In the genomic region with DNA sequence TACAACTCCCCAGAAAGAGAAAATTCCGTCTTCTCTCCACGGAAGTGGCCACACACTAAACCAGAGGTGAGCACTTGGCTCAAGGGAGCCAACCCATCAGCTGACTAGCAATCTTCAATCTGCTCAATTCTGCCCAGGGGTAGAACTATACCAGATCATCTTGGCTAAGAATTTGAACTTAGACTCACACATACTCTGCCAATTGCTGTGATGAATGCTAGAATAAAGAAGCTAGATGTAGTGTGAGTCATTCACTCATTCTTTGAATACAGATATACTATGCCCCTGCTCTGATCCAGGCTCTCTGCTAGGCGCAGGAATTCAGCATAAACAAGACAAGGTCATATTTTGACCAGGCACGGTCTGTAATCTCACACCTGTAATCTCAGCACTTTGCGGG, we compare ENCODE assay signal across 15 cellular contexts. TPM values are rescaled to one million over a fixed set of nuclear protein-coding genes. Genes with fewer than 3 reads are reported as not detected.
DNase-seq lines count a peak whose midpoint lies in the region; FAIRE-seq and TF ChIP-seq lines count a peak whose summit lies in the region.
"Had no signal": no experiment of that assay in that cellular context is flagged by ENCODE, and none has a peak within 500 bp of the region (broad histone marks: within the 10 kb centered on the region; RNA-seq: fewer than 3 reads in every experiment).

No MANE protein-coding gene starts in this region.

- H3K9ac ChIP-seq in astrocyte (ENCODE audit: low read length), result no peak overlapping the region

- CTCF ChIA-PET in activated CD4-positive, alpha-beta memory T cell treated with anti-CD3 and anti-CD28 coated beads for 36 hours (lab: Charles Lee), result no interaction called here
- CTCF ChIA-PET in activated CD4-positive, alpha-beta memory T cell treated with anti-CD3 and anti-CD28 coated beads, Interleukin-2, amount 10 ng/mL, durations not matched to agents 7 days and 5 days (lab: Charles Lee), result no interaction called here

- no peaks in the 10 kb centered on the region for H3K9me3 ChIP-seq in astrocyte (ENCODE audit: insufficient read depth, low read depth, low read length)
- H3K9me3 ChIP-seq: mucosa of descending colon, prostate gland had no signal

- peaks cover 64% of the 10 kb centered on the region for H3K4me1 Mint-ChIP-seq in activated CD4-positive, alpha-beta memory T cell treated with anti-CD3 and anti-CD28 coated beads for 36 hours (ENCODE audit: low read depth)
- H3K4me1 Mint-ChIP-seq in activated CD4-positive, alpha-beta memory T cell treated with anti-CD3 and anti-CD28 coated beads, Interleukin-2, amount 10 ng/mL, durations not matched to agents 7 days and 5 days, result peaks cover 56% of the 10 kb centered on the region
- H3K4me1 Mint-ChIP-seq in IgD-negative memory B cell (peaks cover 50 to 57% (median 56%) of the 10 kb centered on the region in 3 donors), astrocyte (ENCODE audit: low read depth, unreplicated experiment) (peaks cover 3% of the 10 kb centered on the region), mesothelial cell of epicardium (peaks cover 17% of the 10 kb centered on the region)

- POLR2A ChIA-PET in activated CD4-positive, alpha-beta memory T cell treated with anti-CD3 and anti-CD28 coated beads for 36 hours (lab: Charles Lee), result no interaction called here
- POLR2A ChIA-PET in activated CD4-positive, alpha-beta memory T cell treated with anti-CD3 and anti-CD28 coated beads, Interleukin-2, amount 10 ng/mL, durations not matched to agents 7 days and 5 days (lab: Charles Lee), result interaction anchor here (1.2 kb wide), 1 partner anchor 8 kb away, joined by 5 read pairs; no protein-coding TSS in a partner anchor

- H4K20me1 ChIP-seq in astrocyte (ENCODE audit: insufficient read depth, low read length), result peaks cover 81% of the 10 kb centered on the region

- peaks cover 15% of the 10 kb centered on the region for H3K36me3 ChIP-seq in astrocyte (ENCODE audit: insufficient read depth, low read length)
- H3K36me3 ChIP-seq: prostate gland had no signal

- peaks cover 84% of the 10 kb centered on the region for H3K79me2 ChIP-seq in astrocyte (ENCODE audit: insufficient read depth, low read length)

- H3K27me3 ChIP-seq in astrocyte (ENCODE audit: insufficient read depth, low read length), result no peaks in the 10 kb centered on the region

- FAIRE-seq in astrocyte (lab: Jason Lieb, UNC), result no peak
- FAIRE-seq: A204.1, D721Med had no signal

- no peak overlapping the region for H3K4me3 Mint-ChIP-seq in activated CD4-positive, alpha-beta memory T cell treated with anti-CD3 and anti-CD28 coated beads for 36 hours
- no peak overlapping the region for H3K4me3 Mint-ChIP-seq in activated CD4-positive, alpha-beta memory T cell treated with anti-CD3 and anti-CD28 coated beads, Interleukin-2, amount 10 ng/mL, durations not matched to agents 7 days and 5 days
- peak overlapping the region in 1 of 4 donors; percentile 8 for H3K4me3 Mint-ChIP-seq in IgD-negative memory B cell
- no peak overlapping the region for H3K4me3 Mint-ChIP-seq in astrocyte (ENCODE audit: unreplicated experiment)
- H3K4me3 Mint-ChIP-seq in mesothelial cell of epicardium, result no peak overlapping the region

- H3K9me3 Mint-ChIP-seq in activated CD4-positive, alpha-beta memory T cell treated with anti-CD3 and anti-CD28 coated beads for 36 hours, result no peaks in the 10 kb centered on the region
- no peaks in the 10 kb centered on the region for H3K9me3 Mint-ChIP-seq in activated CD4-positive, alpha-beta memory T cell treated with anti-CD3 and anti-CD28 coated beads, Interleukin-2, amount 10 ng/mL, durations not matched to agents 7 days and 5 days
- H3K9me3 Mint-ChIP-seq in IgD-negative memory B cell, result no peaks in the 10 kb centered on the region
- no peaks in the 10 kb centered on the region for H3K9me3 Mint-ChIP-seq in astrocyte (ENCODE audit: unreplicated experiment)
- H3K9me3 Mint-ChIP-seq in mesothelial cell of epicardium, result no peaks in the 10 kb centered on the region

- TF ChIP-seq CTCF in astrocyte (IDR thresholded peaks at IDR 0.05; ENCODE audit: insufficient read depth, low read depth, low read length), result no peak
- TF ChIP-seq CTCF in mesothelial cell of epicardium (IDR thresholded peaks at IDR 0.05; ENCODE audit: unreplicated experiment), result no peak

- H3K4me2 ChIP-seq in astrocyte (ENCODE audit: low read length), result no peak overlapping the region

- no peak overlapping the region for H2AFZ ChIP-seq in astrocyte (ENCODE audit: low read depth, low read length)

- no peak overlapping the region for H3K27ac ChIP-seq in astrocyte (ENCODE audit: low read depth, low read length)
- H3K27ac ChIP-seq: prostate gland had no signal

- DNase-seq in activated CD4-positive, alpha-beta memory T cell treated with anti-CD3 and anti-CD28 coated beads for 36 hours, result no peak
- no peak for DNase-seq in activated CD4-positive, alpha-beta memory T cell treated with anti-CD3 and anti-CD28 coated beads, Interleukin-2, amount 10 ng/mL, durations not matched to agents 7 days and 5 days
- peak; percentile 41 for DNase-seq in astrocyte (ENCODE audit: low read depth)
- DNase-seq in mesothelial cell of epicardium (ENCODE audit: low spot score in 2 of 2, unreplicated experiment in 2 of 2), result no peak
- DNase-seq in NCI-H2196 treated with DMSO at 0.1 percent for 48 hours (lab: John Stamatoyannopoulos, UW; ENCODE audit: unreplicated experiment), result no peak
- DNase-seq in NCI-H2107 treated with DMSO at 0.1 percent for 48 hours (lab: John Stamatoyannopoulos, UW; ENCODE audit: unreplicated experiment), result no peak
- no peak for DNase-seq in COR-L47 (lab: John Stamatoyannopoulos, UW)
- DNase-seq: activated CD8-positive, alpha-beta memory T cell treated with anti-CD3 and anti-CD28 coated beads for 24 hours; mucosa of descending colon; NCI-H1105 treated with DMSO at 0.1 percent for 48 hours; NCI-H446 treated with DMSO at 0.1 percent for 48 hours had no signal

- peaks cover 4% of the 10 kb centered on the region for H3K4me1 ChIP-seq in astrocyte (ENCODE audit: insufficient read depth, low read length)
- H3K4me1 ChIP-seq: prostate gland had no signal

- H3K27ac Mint-ChIP-seq in activated CD4-positive, alpha-beta memory T cell treated with anti-CD3 and anti-CD28 coated beads for 36 hours, result peak overlapping the region; percentile 43
- no peak overlapping the region for H3K27ac Mint-ChIP-seq in activated CD4-positive, alpha-beta memory T cell treated with anti-CD3 and anti-CD28 coated beads, Interleukin-2, amount 10 ng/mL, durations not matched to agents 7 days and 5 days
- H3K27ac Mint-ChIP-seq in IgD-negative memory B cell, result peak overlapping the region in 2 of 3 donors; percentile 61 to 77
- no peak overlapping the region for H3K27ac Mint-ChIP-seq in astrocyte (ENCODE audit: unreplicated experiment)
- H3K27ac Mint-ChIP-seq in mesothelial cell of epicardium, result peak overlapping the region; percentile 10

- H3K36me3 Mint-ChIP-seq in activated CD4-positive, alpha-beta memory T cell treated with anti-CD3 and anti-CD28 coated beads for 36 hours, result peaks cover 39% of the 10 kb centered on the region
- peaks cover 42% of the 10 kb centered on the region for H3K36me3 Mint-ChIP-seq in activated CD4-positive, alpha-beta memory T cell treated with anti-CD3 and anti-CD28 coated beads, Interleukin-2, amount 10 ng/mL, durations not matched to agents 7 days and 5 days (ENCODE audit: low read depth)
- H3K36me3 Mint-ChIP-seq in IgD-negative memory B cell, result peaks cover 6% of the 10 kb centered on the region
- H3K36me3 Mint-ChIP-seq in astrocyte (ENCODE audit: low read depth, unreplicated experiment), result peaks cover 2% of the 10 kb centered on the region
- H3K36me3 Mint-ChIP-seq in mesothelial cell of epicardium, result peaks cover 26% of the 10 kb centered on the region

- no peak overlapping the region for H3K4me3 ChIP-seq in astrocyte (ENCODE audit: insufficient read depth, low read depth, low read length)
- H3K4me3 ChIP-seq: mucosa of descending colon, prostate gland had no signal

- H3K27me3 Mint-ChIP-seq in activated CD4-positive, alpha-beta memory T cell treated with anti-CD3 and anti-CD28 coated beads for 36 hours, result no peaks in the 10 kb centered on the region
- no peaks in the 10 kb centered on the region for H3K27me3 Mint-ChIP-seq in activated CD4-positive, alpha-beta memory T cell treated with anti-CD3 and anti-CD28 coated beads, Interleukin-2, amount 10 ng/mL, durations not matched to agents 7 days and 5 days
- no peaks in the 10 kb centered on the region for H3K27me3 Mint-ChIP-seq in IgD-negative memory B cell
- H3K27me3 Mint-ChIP-seq in astrocyte (ENCODE audit: low read depth, unreplicated experiment), result no peaks in the 10 kb centered on the region
- H3K27me3 Mint-ChIP-seq in mesothelial cell of epicardium (ENCODE audit: low read depth), result no peaks in the 10 kb centered on the region

- intact Hi-C loops in activated CD4-positive, alpha-beta memory T cell treated with anti-CD3 and anti-CD28 coated beads for 36 hours (cut with micrococcal nuclease), result no loop called here

RNA-seq across cellular contexts. Expression of a gene that starts 8.5 kb away (rescaled TPM):
- 10 to 100 TPM; 31.1 to 34.9 TPM for total RNA-seq in activated CD4-positive, alpha-beta memory T cell treated with anti-CD3 and anti-CD28 coated beads for 36 hours
- 10 to 100 TPM; 29.4 to 32.1 TPM for total RNA-seq in activated CD4-positive, alpha-beta memory T cell treated with anti-CD3 and anti-CD28 coated beads, Interleukin-2, amount 10 ng/mL, durations not matched to agents 7 days and 5 days
- 48.0 TPM for polyA plus RNA-seq in IgD-negative memory B cell
- total RNA-seq in astrocyte, result 18.3 and 22.3 TPM in 2 replicates
- 87.7 to 91.5 TPM (median 90.4 TPM) in 3 replicates for total RNA-seq in mesothelial cell of epicardium

Comparison
In these comparisons a context has a peak if more than half of its experiments do, and no peak if none do; other contexts are left out.
1. H3K27ac Mint-ChIP-seq: peak in activated CD4-positive, alpha-beta memory T cell treated with anti-CD3 and anti-CD28 coated beads for 36 hours (single experiment), IgD-negative memory B cell (2 of 3) and mesothelial cell of epicardium (single experiment); none in activated CD4-positive, alpha-beta memory T cell treated with anti-CD3 and anti-CD28 coated beads, Interleukin-2, amount 10 ng/mL, durations not matched to agents 7 days and 5 days (single experiment) and astrocyte (single experiment).